8 cellular contexts compared by ENCODE assay signal in genomic region chr1:5992814-5993552, GRCh38. TPM values are rescaled to one million over a fixed set of nuclear protein-coding genes. Genes with fewer than 3 reads are reported as not detected.
A peak's percentile ranks its signal among the peaks of the same experiment; 100 is the strongest.
DNase-seq lines count a peak whose midpoint lies in the region; ATAC-seq and TF ChIP-seq lines count a peak whose summit lies in the region.

No MANE protein-coding gene starts in this region.

- H3K9me3 ChIP-seq in heart right ventricle: no peaks in the 10 kb centered on the region
- no peaks in the 10 kb centered on the region for H3K9me3 ChIP-seq in skeletal muscle satellite cell (replicated peaks; ENCODE audit: low read length)

- H3K9ac ChIP-seq in KMS-11: peak overlapping the region; percentile 82
- peak overlapping the region; percentile 48 for H3K9ac ChIP-seq in skeletal muscle satellite cell (ENCODE audit: low read depth, low read length)

- H3K27ac ChIP-seq in KMS-11 (peak overlapping the region; percentile 79), heart right ventricle (peak overlapping the region in 5 of 10 donors; percentile 44 to 96 (median 88))

- peak overlapping the region; percentile 94 for H3K4me2 ChIP-seq in KMS-11
- peak overlapping the region; percentile 85 for H3K4me2 ChIP-seq in skeletal muscle satellite cell (ENCODE audit: low read length)

- intact Hi-C loops in heart right ventricle (cut with DNase I): loop anchor here in 1 of 10 donors (5.0 kb wide), 1 partner anchor 214 kb away; the partner anchor contains the start of gene RNF207

- peak overlapping the region; percentile 95 for H3K4me3 ChIP-seq in KMS-11 (IDR thresholded peaks at IDR 0.05; ENCODE audit: insufficient read depth, low read depth, low read length)
- peak overlapping the region; percentile 43 to 92 (median 80) for H3K4me3 ChIP-seq in heart right ventricle
- peak overlapping the region; percentile 99 for H3K4me3 ChIP-seq in skeletal muscle satellite cell (ENCODE audit: low read length)

- H3K4me1 ChIP-seq in KMS-11 (ENCODE audit: low read depth, poor library complexity, severe bottlenecking) (peaks cover 23% of the 10 kb centered on the region), heart right ventricle (peaks cover 6 to 35% (median 19%) of the 10 kb centered on the region in 9 donors), skeletal muscle satellite cell (ENCODE audit: control insufficient read depth, insufficient read depth, low read length) (peaks cover 15% of the 10 kb centered on the region)

- TF ChIP-seq CTCF in KMS-11 (conservative IDR thresholded peaks at IDR 0.05; ENCODE audit: low read depth, low read length) (no peak), heart right ventricle (IDR thresholded peaks at IDR 0.05) (no peak)

- ATAC-seq in heart right ventricle (no peak), GM21825 (IDR thresholded peaks at IDR 0.05; ENCODE audit: unreplicated experiment) (no peak)

- H3K79me2 ChIP-seq in KMS-11 (ENCODE audit: insufficient read depth, low read depth): peaks cover 57% of the 10 kb centered on the region

- no peaks in the 10 kb centered on the region for H3K36me3 ChIP-seq in KMS-11 (ENCODE audit: insufficient read depth)
- no peaks in the 10 kb centered on the region for H3K36me3 ChIP-seq in heart right ventricle
- no peaks in the 10 kb centered on the region for H3K36me3 ChIP-seq in skeletal muscle satellite cell (ENCODE audit: insufficient read depth, low read length)

- 1% methylated on average over 45 to 49 of the region's 49 CpGs for WGBS in heart right ventricle, 2 donors

- no peaks in the 10 kb centered on the region for H3K27me3 ChIP-seq in KMS-11 (ENCODE audit: insufficient read depth, low read depth)
- H3K27me3 ChIP-seq in heart right ventricle: no peaks in the 10 kb centered on the region
- H3K27me3 ChIP-seq in skeletal muscle satellite cell (ENCODE audit: control insufficient read depth, insufficient read depth, low read length): no peaks in the 10 kb centered on the region

- H4K20me1 ChIP-seq in KMS-11 (ENCODE audit: insufficient read depth): no peaks in the 10 kb centered on the region

- peak; percentile 40 for DNase-seq in NCI-H748 (lab: John Stamatoyannopoulos, UW; ENCODE audit: unreplicated experiment)
- DNase-seq in NCI-H748 treated with DMSO at 0.1 percent for 48 hours (lab: John Stamatoyannopoulos, UW): no peak
- DNase-seq in activated CD8-positive, alpha-beta memory T cell treated with anti-CD3 and anti-CD28 coated beads, Interleukin-2, amount 50 U/mL, for 48 hours: peak; percentile 69
- peak in 1 of 2 donors; percentile 22 for DNase-seq in heart right ventricle
- no peak for DNase-seq in DMS153 (lab: John Stamatoyannopoulos, UW)

- H2AFZ ChIP-seq in KMS-11 (ENCODE audit: low read depth): peak overlapping the region; percentile 33; the same call in 1 of the 2 replicates

RNA-seq across cellular contexts. Expression of gene NPHP4, which starts 0.8 kb away (rescaled TPM):
- total RNA-seq in heart right ventricle: 1 to 10 TPM; 2.4 to 5.7 (median 3.3) TPM
- 1 to 10 TPM; 2.4 to 3.8 TPM for polyA plus RNA-seq in heart right ventricle
- 5.6 and 8.5 TPM in 2 replicates for total RNA-seq in skeletal muscle satellite cell (2012; rRNA removed)

RNA-seq across cellular contexts. Expression of gene KCNAB2, which starts 52.7 kb away (rescaled TPM):
- 10 to 100 TPM; 16.5 to 41.5 (median 22.2) TPM for total RNA-seq in heart right ventricle
- 10 to 100 TPM in 1 of 2 donors, 1 to 10 TPM in 1; 4.7 to 15.1 TPM for polyA plus RNA-seq in heart right ventricle
- total RNA-seq in skeletal muscle satellite cell (2012; rRNA removed): 1.3 and 1.8 TPM in 2 replicates

Comparison
In these comparisons a context has a peak if more than half of its experiments do, and no peak if none do; other contexts are left out.
1. DNase-seq: peak in NCI-H748 (single experiment) and activated CD8-positive, alpha-beta memory T cell treated with anti-CD3 and anti-CD28 coated beads, Interleukin-2, amount 50 U/mL, for 48 hours (single experiment); none in NCI-H748 treated with DMSO at 0.1 percent for 48 hours (single experiment) and DMS153 (single experiment).
2. Peak in every context shown above with its lines, with median percentiles within 50 percentile points of each other: H3K4me3 ChIP-seq.